ENCODE assay signal across 36 cellular contexts in the genomic region with DNA sequence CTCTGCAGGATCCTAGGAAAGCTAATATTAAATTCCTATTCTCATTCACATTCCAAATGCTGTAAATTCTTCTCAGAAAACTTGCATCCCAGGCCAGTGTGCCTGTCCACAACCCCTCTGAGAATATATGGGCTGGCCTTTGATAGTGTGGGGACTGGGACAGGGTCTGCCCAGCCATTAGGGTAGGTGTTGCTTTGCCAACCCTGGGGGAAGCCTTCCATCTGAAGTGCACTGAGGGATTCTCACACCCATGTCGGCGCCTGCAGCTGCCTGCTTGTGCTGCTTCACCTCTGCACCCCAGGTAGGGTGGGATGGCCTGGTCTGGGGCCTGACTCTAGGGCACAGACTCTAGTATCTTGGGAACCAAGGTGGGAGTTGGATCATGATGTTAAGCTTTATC.
"Had no signal": no experiment of that assay in that cellular context is flagged by ENCODE, and none has a peak within 500 bp of the region (broad histone marks: within the 10 kb centered on the region; RNA-seq: fewer than 3 reads in every experiment).

No MANE protein-coding gene starts in this region.

- H3K9me3 Mint-ChIP-seq: activated B cell treated with CpG ODN at 0.5 μM for 24 hours; activated CD4-positive, alpha-beta memory T cell treated with anti-CD3 and anti-CD28 coated beads for 36 hours; activated CD4-positive, alpha-beta T cell treated with anti-CD3 and anti-CD28 coated beads, Interleukin-2, amount 10 ng/mL, durations not matched to agents 24 days and 14 days; activated naive CD4-positive, alpha-beta T cell treated with anti-CD3 and anti-CD28 coated beads, Interleukin-2, amount 10 ng/mL, durations not matched to agents 7 days and 5 days; activated naive CD4-positive, alpha-beta T cell treated with anti-CD3 and anti-CD28 coated beads, Interleukin-2, amount 50 U/mL, for 24 hours; activated naive CD8-positive, alpha-beta T cell treated with anti-CD3 and anti-CD28 coated beads, Interleukin-2, amount 10 ng/mL, durations not matched to agents 7 days and 5 days; activated naive CD8-positive, alpha-beta T cell treated with anti-CD3 and anti-CD28 coated beads, Interleukin-2, amount 50 U/mL, for 24 hours; activated T-cell treated with anti-CD3 and anti-CD28 coated beads, Interleukin-2, amount 50 U/mL, for 4 hours; activated T-cell treated with anti-CD3 and anti-CD28 coated beads, Interleukin-2, amount 50 U/mL, for 72 hours; activated T-helper 1 cell treated with anti-CD3 and anti-CD28 coated beads, Interleukin-12 subunit alpha, Interleukin-12 subunit beta, Interleukin-2, Interleukin-4 antibody, amounts not matched to agents 30 ng/mL and 10 ng/mL and 1 ng/mL, durations not matched to agents 14 hours and 24 hours and 36 hours; activated T-helper 17 cell treated with anti-CD3 and anti-CD28 coated beads, Interleukin-2, amount 50 U/mL, for 72 hours; brain; central memory CD8-positive, alpha-beta T cell; T-helper 1 cell treated with Interleukin-12 subunit alpha and Interleukin-12 subunit beta and Interleukin-4 antibody, amounts not matched to agents 30 μg/mL and 1 μg/mL, for 36 hours; T-helper 2 cell treated with Interferon-gamma antibody and Interleukin-4, amounts not matched to agents 5 μg/mL and 100 μg/mL, for 36 hours had no signal

- H3K4me1 ChIP-seq: ascending aorta had no signal

- H3K27me3 Mint-ChIP-seq: activated B cell treated with CpG ODN at 0.5 μM for 24 hours; activated CD4-positive, alpha-beta memory T cell treated with anti-CD3 and anti-CD28 coated beads for 36 hours; activated CD4-positive, alpha-beta T cell treated with anti-CD3 and anti-CD28 coated beads, Interleukin-2, amount 10 ng/mL, durations not matched to agents 24 days and 14 days; activated naive CD4-positive, alpha-beta T cell treated with anti-CD3 and anti-CD28 coated beads, Interleukin-2, amount 10 ng/mL, durations not matched to agents 7 days and 5 days; activated naive CD4-positive, alpha-beta T cell treated with anti-CD3 and anti-CD28 coated beads, Interleukin-2, amount 50 U/mL, for 24 hours; activated naive CD8-positive, alpha-beta T cell; activated naive CD8-positive, alpha-beta T cell treated with anti-CD3 and anti-CD28 coated beads, Interleukin-2, amount 10 ng/mL, durations not matched to agents 7 days and 5 days; activated naive CD8-positive, alpha-beta T cell treated with anti-CD3 and anti-CD28 coated beads, Interleukin-2, amount 50 U/mL, for 24 hours; activated T-helper 17 cell treated with anti-CD3 and anti-CD28 coated beads, Interleukin-2, amount 50 U/mL, for 72 hours; brain; central memory CD8-positive, alpha-beta T cell had no signal

- H3K27me3 ChIP-seq: ascending aorta, cardiac muscle cell had no signal

- DNase-seq: activated B cell treated with CpG ODN at 0.5 μM for 24 hours; activated CD4-positive, alpha-beta memory T cell treated with anti-CD3 and anti-CD28 coated beads for 36 hours; activated CD4-positive, alpha-beta T cell treated with anti-CD3 and anti-CD28 coated beads for 4 hours; activated CD4-positive, alpha-beta T cell treated with anti-CD3 and anti-CD28 coated beads, Interleukin-2, amount 10 ng/mL, durations not matched to agents 24 days and 14 days; activated CD4-positive, alpha-beta T cell treated with anti-CD3 and anti-CD28 coated beads, Interleukin-2, amount 50 U/mL, for 1 hour; activated CD4-positive, alpha-beta T cell treated with anti-CD3 and anti-CD28 coated beads, Interleukin-2, amount 50 U/mL, for 4 hours; activated CD4-positive, CD25-positive, alpha-beta regulatory T cell treated with anti-CD3 and anti-CD28 coated beads, Interleukin-2, amount 50 U/mL, for 72 hours; activated CD8-positive, alpha-beta memory T cell treated with anti-CD3 and anti-CD28 coated beads, Interleukin-2, amount 50 U/mL, for 4 hours; activated effector memory CD4-positive, alpha-beta T cell treated with anti-CD3 and anti-CD28 coated beads, Interleukin-2, amount 50 U/mL, for 16 hours; activated naive CD4-positive, alpha-beta T cell treated with anti-CD3 and anti-CD28 coated beads, Interleukin-2, amount 10 ng/mL, durations not matched to agents 7 days and 5 days; activated naive CD4-positive, alpha-beta T cell treated with Interleukin-2 at 50 U/mL for 16 hours; activated naive CD8-positive, alpha-beta T cell treated with anti-CD3 and anti-CD28 coated beads, Interleukin-2, amount 10 ng/mL, durations not matched to agents 7 days and 5 days; activated naive CD8-positive, alpha-beta T cell treated with anti-CD3 and anti-CD28 coated beads, Interleukin-2, amount 50 U/mL, for 24 hours; activated T-cell treated with anti-CD3 and anti-CD28 coated beads for 4 hours; activated T-cell treated with anti-CD3 and anti-CD28 coated beads, Interleukin-2, amount 50 U/mL, for 1 hour; activated T-cell treated with anti-CD3 and anti-CD28 coated beads, Interleukin-2, amount 50 U/mL, for 4 hours; activated T-cell treated with anti-CD3 and anti-CD28 coated beads, Interleukin-2, amount 50 U/mL, for 72 hours; amygdala; anterior cingulate cortex; caudate nucleus; cerebellar nuclear complex; SW 1271; T-helper 1 cell; T-helper 2 cell; T-helper 9 cell had no signal

- H3K4me3 Mint-ChIP-seq: activated B cell treated with CpG ODN at 0.5 μM for 24 hours; activated CD4-positive, alpha-beta memory T cell treated with anti-CD3 and anti-CD28 coated beads for 36 hours; activated CD4-positive, alpha-beta T cell treated with anti-CD3 and anti-CD28 coated beads, Interleukin-2, amount 10 ng/mL, durations not matched to agents 24 days and 14 days; activated naive CD4-positive, alpha-beta T cell treated with anti-CD3 and anti-CD28 coated beads, Interleukin-2, amount 10 ng/mL, durations not matched to agents 7 days and 5 days; activated naive CD4-positive, alpha-beta T cell treated with anti-CD3 and anti-CD28 coated beads, Interleukin-2, amount 50 U/mL, for 24 hours; activated naive CD8-positive, alpha-beta T cell; activated naive CD8-positive, alpha-beta T cell treated with anti-CD3 and anti-CD28 coated beads, Interleukin-2, amount 10 ng/mL, durations not matched to agents 7 days and 5 days; activated naive CD8-positive, alpha-beta T cell treated with anti-CD3 and anti-CD28 coated beads, Interleukin-2, amount 50 U/mL, for 24 hours; activated T-cell treated with anti-CD3 and anti-CD28 coated beads, Interleukin-2, amount 50 U/mL, for 4 hours; activated T-cell treated with anti-CD3 and anti-CD28 coated beads, Interleukin-2, amount 50 U/mL, for 72 hours; activated T-helper 1 cell treated with anti-CD3 and anti-CD28 coated beads, Interleukin-12 subunit alpha, Interleukin-12 subunit beta, Interleukin-2, Interleukin-4 antibody, amounts not matched to agents 30 ng/mL and 10 ng/mL and 1 ng/mL, durations not matched to agents 14 hours and 24 hours and 36 hours; activated T-helper 17 cell treated with anti-CD3 and anti-CD28 coated beads, Interleukin-2, amount 50 U/mL, for 72 hours; brain; central memory CD8-positive, alpha-beta T cell; T-helper 1 cell treated with Interleukin-12 subunit alpha and Interleukin-12 subunit beta and Interleukin-4 antibody, amounts not matched to agents 30 μg/mL and 1 μg/mL, for 36 hours; T-helper 2 cell treated with Interferon-gamma antibody and Interleukin-4, amounts not matched to agents 5 μg/mL and 100 μg/mL, for 36 hours had no signal

- H3K36me3 Mint-ChIP-seq: activated naive CD8-positive, alpha-beta T cell treated with anti-CD3 and anti-CD28 coated beads, Interleukin-2, amount 10 ng/mL, durations not matched to agents 7 days and 5 days had no signal

- H3K27ac Mint-ChIP-seq: activated B cell treated with CpG ODN at 0.5 μM for 24 hours; activated CD4-positive, alpha-beta memory T cell treated with anti-CD3 and anti-CD28 coated beads for 36 hours; activated CD4-positive, alpha-beta T cell treated with anti-CD3 and anti-CD28 coated beads, Interleukin-2, amount 10 ng/mL, durations not matched to agents 24 days and 14 days; activated naive CD4-positive, alpha-beta T cell treated with anti-CD3 and anti-CD28 coated beads, Interleukin-2, amount 10 ng/mL, durations not matched to agents 7 days and 5 days; activated naive CD4-positive, alpha-beta T cell treated with anti-CD3 and anti-CD28 coated beads, Interleukin-2, amount 50 U/mL, for 24 hours; activated naive CD8-positive, alpha-beta T cell; activated naive CD8-positive, alpha-beta T cell treated with anti-CD3 and anti-CD28 coated beads, Interleukin-2, amount 10 ng/mL, durations not matched to agents 7 days and 5 days; activated naive CD8-positive, alpha-beta T cell treated with anti-CD3 and anti-CD28 coated beads, Interleukin-2, amount 50 U/mL, for 24 hours; activated T-cell treated with anti-CD3 and anti-CD28 coated beads, Interleukin-2, amount 50 U/mL, for 72 hours; activated T-helper 1 cell treated with anti-CD3 and anti-CD28 coated beads, Interleukin-12 subunit alpha, Interleukin-12 subunit beta, Interleukin-2, Interleukin-4 antibody, amounts not matched to agents 30 ng/mL and 10 ng/mL and 1 ng/mL, durations not matched to agents 14 hours and 24 hours and 36 hours; activated T-helper 17 cell treated with anti-CD3 and anti-CD28 coated beads, Interleukin-2, amount 50 U/mL, for 72 hours; T-helper 1 cell treated with Interleukin-12 subunit alpha and Interleukin-12 subunit beta and Interleukin-4 antibody, amounts not matched to agents 30 μg/mL and 1 μg/mL, for 36 hours; T-helper 2 cell treated with Interferon-gamma antibody and Interleukin-4, amounts not matched to agents 5 μg/mL and 100 μg/mL, for 36 hours had no signal

- H3K4me3 ChIP-seq: ascending aorta, cardiac muscle cell had no signal

- H3K27ac ChIP-seq: ascending aorta, cardiac muscle cell, VCaP had no signal

- ATAC-seq: activated naive CD8-positive, alpha-beta T cell treated with anti-CD3 and anti-CD28 coated beads, Interleukin-2, amount 50 U/mL, for 24 hours; activated T-cell treated with anti-CD3 and anti-CD28 coated beads, Interleukin-2, amount 50 U/mL, for 4 hours; activated T-cell treated with anti-CD3 and anti-CD28 coated beads, Interleukin-2, amount 50 U/mL, for 72 hours; activated T-helper 17 cell treated with anti-CD3 and anti-CD28 coated beads, Interleukin-2, amount 50 U/mL, for 72 hours had no signal

- H3K9me3 ChIP-seq: ascending aorta had no signal

- H3K4me1 Mint-ChIP-seq: activated B cell treated with CpG ODN at 0.5 μM for 24 hours; activated CD4-positive, alpha-beta T cell treated with anti-CD3 and anti-CD28 coated beads, Interleukin-2, amount 10 ng/mL, durations not matched to agents 24 days and 14 days; activated naive CD4-positive, alpha-beta T cell treated with anti-CD3 and anti-CD28 coated beads, Interleukin-2, amount 50 U/mL, for 24 hours; activated naive CD8-positive, alpha-beta T cell treated with anti-CD3 and anti-CD28 coated beads, Interleukin-2, amount 10 ng/mL, durations not matched to agents 7 days and 5 days; activated naive CD8-positive, alpha-beta T cell treated with anti-CD3 and anti-CD28 coated beads, Interleukin-2, amount 50 U/mL, for 24 hours; brain; central memory CD8-positive, alpha-beta T cell had no signal
